In the genomic region with DNA sequence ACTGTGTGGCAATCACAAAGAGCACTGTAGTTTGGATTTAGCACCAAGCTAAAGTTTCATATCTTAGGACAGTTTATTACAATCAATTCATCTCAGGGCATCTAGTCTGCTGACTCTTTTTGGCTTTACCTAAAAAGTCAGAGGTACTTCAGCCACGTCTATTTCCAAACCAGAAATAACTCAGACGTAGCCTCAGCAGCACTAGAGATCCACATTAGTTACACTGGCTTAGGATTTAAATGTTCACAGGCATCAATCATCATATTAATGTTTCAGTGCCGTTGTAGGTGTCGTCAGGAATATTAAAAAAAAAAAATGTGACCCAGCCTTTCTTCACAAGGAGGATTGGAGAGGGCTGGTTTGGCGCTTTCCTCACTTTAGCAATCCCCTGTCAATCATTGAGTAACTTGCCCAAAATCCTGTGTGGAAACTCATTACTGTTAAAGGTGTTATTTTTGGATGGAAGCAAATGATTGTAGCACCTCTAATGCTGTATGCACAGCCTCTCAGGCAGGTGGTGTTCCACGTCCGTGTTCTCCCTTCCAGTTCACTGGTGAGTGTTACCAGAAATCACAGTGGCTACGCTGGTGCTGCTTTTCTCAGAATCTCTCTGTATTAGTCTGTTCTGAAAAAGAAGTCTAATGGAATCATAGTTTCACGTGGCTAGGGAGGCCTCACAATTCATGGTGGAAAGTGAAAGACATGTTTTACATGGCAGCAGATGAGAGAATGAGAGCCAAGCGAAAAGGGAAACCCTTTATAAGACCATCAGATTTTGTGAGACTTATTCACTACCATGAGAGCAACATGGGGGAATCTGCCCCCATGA, we compare ENCODE assay signal across 9 cellular contexts. TPM values are rescaled to one million over a fixed set of nuclear protein-coding genes. Genes with fewer than 3 reads are reported as not detected.
DNase-seq lines count a peak whose midpoint lies in the region; ATAC-seq, FAIRE-seq and TF ChIP-seq lines count a peak whose summit lies in the region.
"Had no signal": no experiment of that assay in that cellular context is flagged by ENCODE, and none has a peak within 500 bp of the region (broad histone marks: within the 10 kb centered on the region; RNA-seq: fewer than 3 reads in every experiment).

No MANE protein-coding gene starts in this region.

- TF ChIP-seq CTCF in Calu3 (IDR thresholded peaks at IDR 0.05; ENCODE audit: unreplicated experiment): no peak
- no peak for TF ChIP-seq CTCF in K562 (IDR thresholded peaks at IDR 0.05 in 2 of 3, conservative IDR thresholded peaks at IDR 0.05 in 1 of 3; ENCODE audit: insufficient read depth in 2 of 3, low read depth in 1 of 3, low read length in 3 of 3)
- no peak for TF ChIP-seq CTCF in brain microvascular endothelial cell (IDR thresholded peaks at IDR 0.05; ENCODE audit: low read depth, low read length, missing control alignments)

- H3K9me3 Mint-ChIP-seq in Calu3 (ENCODE audit: low read depth, unreplicated experiment): peaks cover 4% of the 10 kb centered on the region

- ATAC-seq in GM19372 (IDR thresholded peaks at IDR 0.05; ENCODE audit: low read depth, unreplicated experiment) (peak; percentile 66), HG03135 (IDR thresholded peaks at IDR 0.05; ENCODE audit: unreplicated experiment) (peak; percentile 77), K562 (no peak)

- H3K27me3 ChIP-seq in K562 (ENCODE audit: control insufficient read depth in 2 of 2, insufficient read depth in 2 of 2, low read length in 2 of 2) (no peaks in the 10 kb centered on the region), HAP-1 (ENCODE audit: low read depth) (no peaks in the 10 kb centered on the region), brain microvascular endothelial cell (replicated peaks) (no peaks in the 10 kb centered on the region)

- H3K27ac ChIP-seq in K562 (ENCODE audit: extremely low read depth, low read depth, low read length) (no peak overlapping the region), brain microvascular endothelial cell (no peak overlapping the region)

- no peak for DNase-seq in Calu3
- no peak for DNase-seq in K562 (ENCODE audit: extremely low read depth in 1 of 4, low spot score in 3 of 4)
- DNase-seq in HAP-1 (ENCODE audit: low spot score in 2 of 2): no peak
- DNase-seq in NCI-H1048 (lab: John Stamatoyannopoulos, UW): no peak
- DNase-seq in NK-92 treated with Interleukin-12 subunit alpha and Interleukin-12 subunit beta, amount 100 ng/mL, for 24 hours (lab: John Stamatoyannopoulos, UW): no peak
- DNase-seq in brain microvascular endothelial cell: no peak

- intact Hi-C loops in Calu3 (cut with micrococcal nuclease; ENCODE audit: unreplicated experiment): no loop called here
- intact Hi-C loops in K562 (cut with micrococcal nuclease): no loop called here

- 76% methylated on average over 10 of the region's 10 CpGs for WGBS in K562 (ENCODE audit: insufficient coverage, low coverage, missing lambda C conversion rate)

- H3K36me3 ChIP-seq in K562 (ENCODE audit: control insufficient read depth, insufficient read depth, low read length) (no peaks in the 10 kb centered on the region), HAP-1 (replicated peaks) (no peaks in the 10 kb centered on the region), brain microvascular endothelial cell (replicated peaks) (no peaks in the 10 kb centered on the region)

- no peak overlapping the region for H3K4me3 ChIP-seq in K562
- no peak overlapping the region for H3K4me3 ChIP-seq in HAP-1
- H3K4me3 ChIP-seq in brain microvascular endothelial cell (ENCODE audit: low read depth, low read length): no peak overlapping the region

- no peak for TF ChIP-seq POLR2A in K562 (conservative IDR thresholded peaks at IDR 0.05)

- H3K9ac ChIP-seq in K562 (ENCODE audit: insufficient read depth in 1 of 2, low read depth in 2 of 2, low read length in 2 of 2): no peak overlapping the region

- peaks cover 63% of the 10 kb centered on the region for H3K4me1 Mint-ChIP-seq in Calu3 (ENCODE audit: low read depth, unreplicated experiment)

- BruUV-seq in Calu3 (replicated peaks; lab: Mats Ljungman, UMichigan) (no TSS peak), K562 (replicated peaks; lab: Mats Ljungman, UMichigan) (no TSS peak)

- H3K4me2 ChIP-seq in K562 (ENCODE audit: insufficient read depth, low read length): no peak overlapping the region

- no peaks in the 10 kb centered on the region for H3K4me1 ChIP-seq in K562 (replicated peaks in 1 of 2; ENCODE audit: control insufficient read depth in 2 of 2, insufficient read depth in 2 of 2, low read length in 2 of 2)
- peaks cover 9% of the 10 kb centered on the region for H3K4me1 ChIP-seq in HAP-1

- peaks cover 15% of the 10 kb centered on the region for H3K36me3 Mint-ChIP-seq in Calu3 (ENCODE audit: insufficient read depth, unreplicated experiment)

- H3K27me3 Mint-ChIP-seq in Calu3 (ENCODE audit: unreplicated experiment): no peaks in the 10 kb centered on the region

- H2AFZ ChIP-seq in K562 (ENCODE audit: low read depth, low read length): no peak overlapping the region

- peaks cover 41% of the 10 kb centered on the region for H3K79me2 ChIP-seq in K562 (ENCODE audit: control insufficient read depth, insufficient read depth, low read length)

- no peak for TF ChIP-seq RAD21 in K562 (CRISPR knock-in tag; conservative IDR thresholded peaks at IDR 0.05 in 1 of 2, IDR thresholded peaks at IDR 0.05 in 1 of 2)

- no peak for FAIRE-seq in K562 (lab: Jason Lieb, UNC)
- FAIRE-seq: islet of Langerhans had no signal

- CTCF ChIA-PET in Calu3 (lab: Charles Lee): no interaction called here
- CTCF ChIA-PET in K562 (lab: Yijun Ruan, JAX; ENCODE audit: low intra/inter-chr PET ratio): no interaction called here

- no peaks in the 10 kb centered on the region for H3K9me3 ChIP-seq in K562 (replicated peaks; ENCODE audit: control insufficient read depth, insufficient read depth, low read depth, low read length)
- H3K9me3 ChIP-seq in HAP-1: no peaks in the 10 kb centered on the region

- H3K9me1 ChIP-seq in K562 (ENCODE audit: control insufficient read depth, insufficient read depth, low read length): no peaks in the 10 kb centered on the region

- in situ Hi-C loops in K562 (cut with MboI) (no loop called here), HAP-1 (cut with MboI; ENCODE audit: low sequenced_read_pairs) (no loop called here), brain microvascular endothelial cell (cut with HindIII; ENCODE audit: low pct_ligation_motif_present, low sequenced_read_pairs) (no loop called here)

- TF ChIP-seq EP300 in K562 (IDR thresholded peaks at IDR 0.05; ENCODE audit: low read length): no peak

- POLR2A ChIA-PET in K562 (lab: Yijun Ruan, JAX): interaction anchor here (0.6 kb wide), 1 partner anchor 69 kb away, joined by 3 read pairs; no protein-coding TSS in a partner anchor

- peak overlapping the region; percentile 31 for H3K27ac Mint-ChIP-seq in Calu3 (ENCODE audit: unreplicated experiment)

- no peak overlapping the region for H3K4me3 Mint-ChIP-seq in Calu3 (ENCODE audit: low read depth, unreplicated experiment)

- H4K20me1 ChIP-seq in K562 (replicated peaks; ENCODE audit: control insufficient read depth, insufficient read depth, low read length): peaks cover 15% of the 10 kb centered on the region; the same call in 1 of the 2 replicates

TF ChIP-seq in K562, 482 proteins besides CTCF, POLR2A, EP300 and RAD21:
- TF ChIP-seq, protein P1, sequence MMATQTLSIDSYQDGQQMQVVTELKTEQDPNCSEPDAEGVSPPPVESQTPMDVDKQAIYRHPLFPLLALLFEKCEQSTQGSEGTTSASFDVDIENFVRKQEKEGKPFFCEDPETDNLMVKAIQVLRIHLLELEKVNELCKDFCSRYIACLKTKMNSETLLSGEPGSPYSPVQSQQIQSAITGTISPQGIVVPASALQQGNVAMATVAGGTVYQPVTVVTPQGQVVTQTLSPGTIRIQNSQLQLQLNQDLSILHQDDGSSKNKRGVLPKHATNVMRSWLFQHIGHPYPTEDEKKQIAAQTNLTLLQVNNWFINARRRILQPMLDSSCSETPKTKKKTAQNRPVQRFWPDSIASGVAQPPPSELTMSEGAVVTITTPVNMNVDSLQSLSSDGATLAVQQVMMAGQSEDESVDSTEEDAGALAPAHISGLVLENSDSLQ (IDR thresholded peaks at IDR 0.05): peak; percentile 60
- TF ChIP-seq FUS (optimal IDR thresholded peaks at IDR 0.05; ENCODE audit: low read depth, low read length): no peak

RNA-seq across cellular contexts. Expression of gene NEK7, which starts 45.4 kb away (rescaled TPM):
- total RNA-seq in Calu3 (2022): 136 and 145 TPM in 2 replicates
- 10.7 and 36.6 TPM in 2 replicates for total RNA-seq in K562 (2011; cell fraction: chromatin; rRNA removed; ENCODE audit: low replicate concordance)
- total RNA-seq in K562 (2011; cell fraction: nucleolus; rRNA removed): 5.7 and 6.2 TPM in 2 replicates
- total RNA-seq in K562 (2011; cell fraction: nucleoplasm; rRNA removed): 10.0 and 16.6 TPM in 2 replicates
- 25.5 and 30.9 TPM in 2 replicates for total RNA-seq in K562 (2014; rRNA removed)
- total RNA-seq in K562 (2014; rRNA removed; fragmentation: Illumina TruSeq; extraction: Trizol): 33.5 and 36.4 TPM in 2 replicates
- 23.7 and 27.7 TPM in 2 replicates for total RNA-seq in K562 (2015; rRNA removed; fragmentation: Illumina TruSeq; extraction: Trizol)
- total RNA-seq in K562 (2021): 30.3 and 33.2 TPM in 2 replicates
- 37.1 and 37.3 TPM in 2 replicates for polyA plus RNA-seq in K562 (2011; rRNA removed)
- polyA plus RNA-seq in K562 (2011; cell fraction: cytosol; rRNA removed): 9.9 and 20.0 TPM in 2 replicates
- 20.6 and 37.5 TPM in 2 replicates for polyA plus RNA-seq in K562 (2011; cell fraction: nucleus; rRNA removed)
- polyA plus RNA-seq in K562 (2012): 16.0 and 19.7 TPM in 2 replicates
- polyA plus RNA-seq in K562 (2014; fragmentation: Illumina TruSeq; extraction: Trizol): 22.0 and 23.5 TPM in 2 replicates
- 1 to 10 TPM; 8.5 to 10.0 TPM for polyA plus RNA-seq in K562 (2014; fragmentation: Nextera tagmentation; extraction: Ambion mirVana)
- polyA plus RNA-seq in K562 (2014; rRNA removed): 16.0 and 20.4 TPM in 2 replicates
- 64.1 and 75.5 TPM in 2 replicates for polyA minus RNA-seq in K562 (2011; rRNA and poly(A)+ RNA removed)
- polyA minus RNA-seq in K562 (2011; cell fraction: cytosol; rRNA and poly(A)+ RNA removed): 21.6 and 23.2 TPM in 2 replicates
- polyA minus RNA-seq in K562 (2011; cell fraction: nucleus; rRNA and poly(A)+ RNA removed): 21.5 and 38.9 TPM in 2 replicates
